Comparison of ENCODE assay signal across 22 cellular contexts in the genomic region with DNA sequence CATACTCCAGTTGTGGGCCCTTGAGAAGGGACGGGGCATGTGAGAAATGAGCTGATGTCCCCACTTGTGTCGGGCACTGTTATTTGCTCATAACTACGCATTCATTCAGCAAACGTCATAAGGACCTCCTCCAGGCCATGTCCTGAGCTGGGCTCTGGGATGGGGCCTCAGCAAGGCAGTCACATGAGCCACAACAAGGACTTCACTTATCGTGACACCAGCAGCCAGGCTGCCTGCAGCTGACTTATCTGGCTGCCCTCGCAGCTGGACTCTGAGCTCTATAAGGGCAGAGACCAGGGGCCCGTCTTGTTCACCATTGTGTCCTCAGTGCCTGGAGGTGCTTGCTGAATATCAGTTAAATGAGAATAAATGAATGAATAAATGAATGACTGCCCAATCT. TPM values are rescaled to one million over a fixed set of nuclear protein-coding genes. Genes with fewer than 3 reads are reported as not detected.
"Had no signal": no experiment of that assay in that cellular context is flagged by ENCODE, and none has a peak within 500 bp of the region (broad histone marks: within the 10 kb centered on the region; RNA-seq: fewer than 3 reads in every experiment).

No MANE protein-coding gene starts in this region.

- H3K27ac ChIP-seq: ascending aorta, breast epithelium, gastroesophageal sphincter, sigmoid colon, tibial nerve had no signal

- H3K36me3 ChIP-seq: ascending aorta, breast epithelium, gastroesophageal sphincter, sigmoid colon, tibial nerve had no signal

- ATAC-seq: activated CD8-positive, alpha-beta T cell treated with anti-CD3 and anti-CD28 coated beads for 36 hours; activated T-cell treated with anti-CD3 and anti-CD28 coated beads, Interleukin-2, amount 50 U/mL, for 4 hours; esophagus mucosa; gastroesophageal sphincter had no signal

- H3K27me3 ChIP-seq: ascending aorta, tibial nerve had no signal

- H3K4me3 ChIP-seq: ascending aorta, breast epithelium, gastroesophageal sphincter, lung, sigmoid colon, tibial nerve had no signal

- H3K4me3 Mint-ChIP-seq: activated CD4-positive, alpha-beta T cell treated with anti-CD3 and anti-CD28 coated beads, Interleukin-2, amount 10 ng/mL, durations not matched to agents 24 days and 14 days; activated CD8-positive, alpha-beta T cell treated with anti-CD3 and anti-CD28 coated beads for 36 hours; activated naive CD4-positive, alpha-beta T cell treated with anti-CD3 and anti-CD28 coated beads, Interleukin-2, amount 50 U/mL, for 24 hours; activated T-cell treated with anti-CD3 and anti-CD28 coated beads, Interleukin-2, amount 50 U/mL, for 4 hours; neural crest cell had no signal

- H3K4me1 Mint-ChIP-seq: activated CD4-positive, alpha-beta T cell treated with anti-CD3 and anti-CD28 coated beads, Interleukin-2, amount 10 ng/mL, durations not matched to agents 24 days and 14 days; activated naive CD4-positive, alpha-beta T cell treated with anti-CD3 and anti-CD28 coated beads, Interleukin-2, amount 50 U/mL, for 24 hours had no signal

- H3K4me1 ChIP-seq: ascending aorta, breast epithelium, gastroesophageal sphincter, sigmoid colon, tibial nerve had no signal

- DNase-seq: activated CD4-positive, alpha-beta T cell treated with anti-CD3 and anti-CD28 coated beads, Interleukin-2, amount 10 ng/mL, durations not matched to agents 24 days and 14 days; activated CD8-positive, alpha-beta T cell treated with anti-CD3 and anti-CD28 coated beads for 36 hours; activated effector memory CD4-positive, alpha-beta T cell treated with Interleukin-2 at 50 U/mL for 16 hours; activated T-cell treated with anti-CD3 and anti-CD28 coated beads, Interleukin-2, amount 50 U/mL, for 4 hours; cerebellar nuclear complex; effector CD8-positive, alpha-beta T cell; left cardiac atrium; sigmoid colon; stimulated activated CD8-positive, alpha-beta memory T cell treated with anti-CD3 and anti-CD28 coated beads, Interleukin-4, amount 100 ng/mL, for 48 hours; stimulated activated naive CD4-positive, alpha-beta T cell; T-helper 1 cell; T-helper 9 cell had no signal

- H3K9me3 Mint-ChIP-seq: activated CD4-positive, alpha-beta T cell treated with anti-CD3 and anti-CD28 coated beads, Interleukin-2, amount 10 ng/mL, durations not matched to agents 24 days and 14 days; activated CD8-positive, alpha-beta T cell treated with anti-CD3 and anti-CD28 coated beads for 36 hours; activated naive CD4-positive, alpha-beta T cell treated with anti-CD3 and anti-CD28 coated beads, Interleukin-2, amount 50 U/mL, for 24 hours; activated T-cell treated with anti-CD3 and anti-CD28 coated beads, Interleukin-2, amount 50 U/mL, for 4 hours; neural crest cell had no signal

- H3K9me3 ChIP-seq: ascending aorta, breast epithelium, gastroesophageal sphincter, sigmoid colon, tibial nerve had no signal

- H3K27ac Mint-ChIP-seq: activated CD4-positive, alpha-beta T cell treated with anti-CD3 and anti-CD28 coated beads, Interleukin-2, amount 10 ng/mL, durations not matched to agents 24 days and 14 days; activated CD8-positive, alpha-beta T cell treated with anti-CD3 and anti-CD28 coated beads for 36 hours; activated naive CD4-positive, alpha-beta T cell treated with anti-CD3 and anti-CD28 coated beads, Interleukin-2, amount 50 U/mL, for 24 hours had no signal

- H3K36me3 Mint-ChIP-seq: activated naive CD4-positive, alpha-beta T cell treated with anti-CD3 and anti-CD28 coated beads, Interleukin-2, amount 50 U/mL, for 24 hours had no signal

RNA-seq across cellular contexts. Expression of a gene that starts 37.5 kb away (rescaled TPM):
- total RNA-seq: activated CD4-positive, alpha-beta T cell treated with anti-CD3 and anti-CD28 coated beads, Interleukin-2, amount 10 ng/mL, durations not matched to agents 24 days and 14 days; activated CD8-positive, alpha-beta T cell treated with anti-CD3 and anti-CD28 coated beads for 36 hours; activated T-cell treated with anti-CD3 and anti-CD28 coated beads, Interleukin-2, amount 50 U/mL, for 4 hours; osteoblast; pulmonary artery endothelial cell had no signal
